7 cellular contexts compared by ENCODE assay signal in genomic region chr16:50547944-50548658, GRCh38. TPM values are rescaled to one million over a fixed set of nuclear protein-coding genes. Genes with fewer than 3 reads are reported as not detected.
DNase-seq lines count a peak whose midpoint lies in the region; ATAC-seq, FAIRE-seq and TF ChIP-seq lines count a peak whose summit lies in the region.

TSS of gene NKD1 (plus strand) at chr16:50548396. CDS start at chr16:50548554, 158 bp downstream.

- peaks cover 6% of the 10 kb centered on the region for H3K36me3 Mint-ChIP-seq in mesothelial cell of epicardium

- H3K27me3 ChIP-seq in H1 (replicated peaks in 1 of 4; ENCODE audit: control insufficient read depth in 3 of 4, extremely low read depth in 1 of 4, insufficient read depth in 3 of 4, low read length in 3 of 4) = peaks cover 12 to 36% (median 29%) of the 10 kb centered on the region in 4 experiments

- H3K36me3 ChIP-seq in H1 (ENCODE audit: control insufficient read depth in 2 of 4, insufficient read depth in 4 of 4, low read length in 3 of 4) = no peaks in the 10 kb centered on the region

- H4K8ac ChIP-seq in H1 (ENCODE audit: extremely low read depth, insufficient read depth, low read length) = peak within 1 kb of the TSS; percentile 32; the same call in 1 of the 2 replicates

- no peak within 1 kb of the TSS for H3K4ac ChIP-seq in H1 (replicated peaks; ENCODE audit: insufficient read length, low read depth, low read length)

- H3K27me3 Mint-ChIP-seq in mesothelial cell of epicardium (ENCODE audit: low read depth) = no peaks in the 10 kb centered on the region

- peak; percentile 52 for ATAC-seq in GM18520 (IDR thresholded peaks at IDR 0.05; ENCODE audit: unreplicated experiment)
- ATAC-seq in HG02938 (IDR thresholded peaks at IDR 0.05; ENCODE audit: unreplicated experiment) = peak; percentile 77

- no peak within 1 kb of the TSS for H2BK20ac ChIP-seq in H1 (ENCODE audit: low read length)

- no peak within 1 kb of the TSS for H4K5ac ChIP-seq in H1 (ENCODE audit: insufficient read length, low read depth, low read length)

- H4K20me1 ChIP-seq in H1 (replicated peaks in 1 of 2; ENCODE audit: control insufficient read depth in 1 of 2, insufficient read depth in 2 of 2, low read length in 2 of 2) = no peaks in the 10 kb centered on the region

- no peak within 1 kb of the TSS for H2BK120ac ChIP-seq in H1 (replicated peaks; ENCODE audit: low read depth, low read length)

- TF ChIP-seq POLR2A in H1 (IDR thresholded peaks at IDR 0.05; ENCODE audit: control extremely low read depth in 1 of 2, low read depth in 2 of 2, low read length in 2 of 2) = peak in 1 of 2 experiments; percentile 66; a peak in 1 of 3 replicates

- H2AFZ ChIP-seq in H1 (ENCODE audit: low read length) = no peak within 1 kb of the TSS

- CTCF ChIA-PET in H1 (lab: Charles Lee; ENCODE audit: partially characterized antibody) = interaction anchor here (1.1 to 1.7 kb wide), 2 partner anchors 46 to 75 kb away, joined by 3 to 9 read pairs; no protein-coding TSS in a partner anchor

- H3K4me2 ChIP-seq in H1 (ENCODE audit: insufficient read depth in 1 of 2, low read depth in 2 of 2, low read length in 2 of 2) = peak within 1 kb of the TSS; percentile 62 to 80

- no peak within 1 kb of the TSS for H3K14ac ChIP-seq in H1 (ENCODE audit: insufficient read length)

- POLR2A ChIA-PET in H1 (lab: Charles Lee; ENCODE audit: partially characterized antibody) = no interaction called here

- H2BK5ac ChIP-seq in H1 (ENCODE audit: low read depth, low read length) = no peak within 1 kb of the TSS

- no peak within 1 kb of the TSS for H3K18ac ChIP-seq in H1 (ENCODE audit: extremely low read depth, low read length)

- H3K4me3 Mint-ChIP-seq in mesothelial cell of epicardium = peak within 1 kb of the TSS; percentile 77

- H3K4me1 ChIP-seq in H1 (replicated peaks in 1 of 4; ENCODE audit: control insufficient read depth in 3 of 4, insufficient read depth in 4 of 4, low read length in 3 of 4) = peaks cover 0 to 2% (median 1%) of the 10 kb centered on the region in 4 experiments; a peak in 1 of 7 replicates

- no peak within 1 kb of the TSS for H2BK15ac ChIP-seq in H1 (ENCODE audit: low read length)

- peaks cover 52% of the 10 kb centered on the region for H3K4me1 Mint-ChIP-seq in mesothelial cell of epicardium

- H4K91ac ChIP-seq in H1 (replicated peaks; ENCODE audit: insufficient read length, low read length) = no peak within 1 kb of the TSS

- no peak for TF ChIP-seq RAD21 in H1 (IDR thresholded peaks at IDR 0.05 in 1 of 2, conservative IDR thresholded peaks at IDR 0.05 in 1 of 2; ENCODE audit: low read depth in 2 of 2, low read length in 2 of 2)

- no peaks in the 10 kb centered on the region for H3K9me3 ChIP-seq in H1 (ENCODE audit: insufficient read depth in 2 of 2, low read depth in 1 of 2, low read length in 1 of 2)

- no peaks in the 10 kb centered on the region for H3K79me1 ChIP-seq in H1 (ENCODE audit: low read depth, low read length)

- FAIRE-seq in H1 (lab: Jason Lieb, UNC) = no peak

- DNase-seq in NCI-H345 treated with DMSO at 0.1 percent for 48 hours (lab: John Stamatoyannopoulos, UW; ENCODE audit: unreplicated experiment) (peak; percentile 5), H1 (ENCODE audit: low read depth in 1 of 2, low spot score in 2 of 2) (peak in 1 of 2 experiments; percentile 83), mesothelial cell of epicardium (ENCODE audit: low spot score in 2 of 2, unreplicated experiment in 2 of 2) (peak; percentile 82 to 83)
- peak; percentile 15 to 63 for DNase-seq in activated CD8-positive, alpha-beta memory T cell treated with anti-CD3 and anti-CD28 coated beads for 1 hour (ENCODE audit: extremely low read depth in 1 of 2, low read depth in 1 of 2)
- peak; percentile 29 to 46 for DNase-seq in stimulated activated CD8-positive, alpha-beta memory T cell treated with anti-CD3 and anti-CD28 coated beads, Interleukin-15, amount 100 ng/mL, for 4 hours (ENCODE audit: low read depth in 2 of 2)

- H3K56ac ChIP-seq in H1 (replicated peaks; ENCODE audit: insufficient read length, low read depth, low read length) = no peak within 1 kb of the TSS

- H2AK5ac ChIP-seq in H1 (ENCODE audit: low read depth, low read length) = no peak within 1 kb of the TSS

- no peak for TF ChIP-seq EP300 in H1 (IDR thresholded peaks at IDR 0.05; ENCODE audit: borderline replicate concordance in 1 of 2, low read depth in 2 of 2, low read length in 2 of 2)

- H3K9me3 Mint-ChIP-seq in mesothelial cell of epicardium = no peaks in the 10 kb centered on the region

- H3K27ac ChIP-seq in H1 (ENCODE audit: low read depth, low read length) = no peak within 1 kb of the TSS

- peak within 1 kb of the TSS; percentile 84 for H3K27ac Mint-ChIP-seq in mesothelial cell of epicardium

- TF ChIP-seq CTCF in H1 (IDR thresholded peaks at IDR 0.05; ENCODE audit: control extremely low read depth in 1 of 3, insufficient read depth in 1 of 3, low read depth in 1 of 3, low read length in 3 of 3) (no peak), mesothelial cell of epicardium (IDR thresholded peaks at IDR 0.05; ENCODE audit: unreplicated experiment) (no peak)

- peaks cover 13% of the 10 kb centered on the region; the same call in 1 of the 2 replicates for H3K23me2 ChIP-seq in H1 (ENCODE audit: low read depth, low read length)

- WGBS in H1 (ENCODE audit: extremely low coverage in 1 of 2, insufficient coverage in 1 of 2, insufficient read length in 1 of 2, insufficient replicate concordance in 2 of 2, low coverage in 1 of 2, low lambda C conversion rate in 2 of 2, missing lambda C conversion rate in 1 of 2), 2 experiments = 1% methylated on average over 18 of the region's 91 CpGs; no CpG with 5 or more reads in 1 of the 2 experiments

- no peaks in the 10 kb centered on the region for H3K79me2 ChIP-seq in H1 (ENCODE audit: control insufficient read depth in 1 of 2, insufficient read depth in 2 of 2, low read length in 2 of 2)

- H3K23ac ChIP-seq in H1 (ENCODE audit: insufficient read length) = no peak within 1 kb of the TSS

- peak within 1 kb of the TSS; percentile 42 to 83 (median 58) for H3K4me3 ChIP-seq in H1 (ENCODE audit: extremely low read depth in 1 of 4, insufficient read depth in 2 of 4, low read depth in 3 of 4, low read length in 4 of 4)

- peak within 1 kb of the TSS in 1 of 4 experiments; percentile 58; a peak in 2 of 7 replicates for H3K9ac ChIP-seq in H1 (replicated peaks in 1 of 4; ENCODE audit: extremely low read depth in 1 of 4, low read depth in 3 of 4, low read length in 3 of 4)

- H2BK12ac ChIP-seq in H1 (ENCODE audit: low read depth, low read length) = no peak within 1 kb of the TSS

TF ChIP-seq in H1, 55 proteins besides CTCF, POLR2A, EP300 and RAD21:
- TF ChIP-seq TAF1 (IDR thresholded peaks at IDR 0.05; ENCODE audit: low read depth, low read length) (peak; percentile 85), SUZ12 (IDR thresholded peaks at IDR 0.05; ENCODE audit: low read length) (no peak), ATF2 (IDR thresholded peaks at IDR 0.05; ENCODE audit: low read length) (no peak), SRF (IDR thresholded peaks at IDR 0.05; ENCODE audit: low read depth, low read length) (no peak), TAF7 (optimal IDR thresholded peaks at IDR 0.05; ENCODE audit: borderline replicate concordance, low read depth, low read length) (peak; percentile 26), BRCA1 (IDR thresholded peaks at IDR 0.05; ENCODE audit: low read depth, low read length) (no peak), PHF8 (conservative IDR thresholded peaks at IDR 0.05; ENCODE audit: low read depth, low read length) (peak; percentile 84), SIN3A (conservative IDR thresholded peaks at IDR 0.05 in 1 of 2, IDR thresholded peaks at IDR 0.05 in 1 of 2; ENCODE audit: low read depth in 1 of 2, low read length in 2 of 2) (no peak), EGR1 (IDR thresholded peaks at IDR 0.05; ENCODE audit: borderline replicate concordance, low read depth, low read length) (no peak), RBBP5 (IDR thresholded peaks at IDR 0.05; ENCODE audit: borderline replicate concordance, low read depth, low read length) (peak; percentile 58; the same call in 1 of the 2 replicates), CHD1 (IDR thresholded peaks at IDR 0.05; ENCODE audit: low read depth, low read length) (no peak), POLR2AphosphoS5 (IDR thresholded peaks at IDR 0.05; ENCODE audit: low read depth, low read length) (no peak), EZH2 (IDR thresholded peaks at IDR 0.05; ENCODE audit: low read depth, low read length, severe bottlenecking) (no peak), KDM4A (IDR thresholded peaks at IDR 0.05; ENCODE audit: low read depth, low read length, severe bottlenecking) (peak; percentile 66), CEBPB (IDR thresholded peaks at IDR 0.05; ENCODE audit: low read depth, low read length) (no peak), RFX5 (IDR thresholded peaks at IDR 0.05; ENCODE audit: borderline replicate concordance, low read depth, low read length) (no peak), NANOG (IDR thresholded peaks at IDR 0.05; ENCODE audit: insufficient read depth, low read depth, low read length, poor library complexity, severe bottlenecking) (no peak), TBP (IDR thresholded peaks at IDR 0.05; ENCODE audit: low read depth, low read length) (peak; percentile 9; the same call in 1 of the 2 replicates), JUND (IDR thresholded peaks at IDR 0.05; ENCODE audit: low read length) (no peak)

RNA-seq across cellular contexts. Expression of gene NKD1, which starts in this region (rescaled TPM):
- total RNA-seq in H1 (2021; fragmentation: NEBNext Ultra II Directional; extraction: Animal tissue kit (Norgen Biotek cat#: 25700)) = 3.1 and 4.5 TPM in 2 replicates
- 0.64 and 0.70 TPM in 2 replicates for polyA plus RNA-seq in H1 (2011; rRNA removed)
- 0.69 TPM for polyA plus RNA-seq in H1 (2011; cell fraction: cytosol; rRNA removed)
- polyA plus RNA-seq in H1 (2011; cell fraction: nucleus; rRNA removed) = 1.6 TPM
- 1.0 to 1.8 TPM (median 1.3 TPM) in 4 replicates for polyA plus RNA-seq in H1 (2012, experiment 1 of 2)
- 0.35 TPM for polyA plus RNA-seq in H1 (2012, experiment 2 of 2)
- polyA plus RNA-seq in H1 (2013, experiment 1 of 2) = 0.69 TPM
- 0.81 TPM for polyA plus RNA-seq in H1 (2013, experiment 2 of 2)
- 0.88 and 2.9 TPM in 2 replicates for polyA minus RNA-seq in H1 (2011; rRNA and poly(A)+ RNA removed)
- 0.59 TPM for polyA minus RNA-seq in H1 (2011; cell fraction: cytosol; rRNA and poly(A)+ RNA removed)
- polyA minus RNA-seq in H1 (2011; cell fraction: nucleus; rRNA and poly(A)+ RNA removed) = 0.80 TPM
- 60.1 to 63.0 TPM (median 61.5 TPM) in 3 replicates for total RNA-seq in mesothelial cell of epicardium

Comparison
In these comparisons a context has a peak if more than half of its experiments do, and no peak if none do; other contexts are left out.
1. RNA of gene NKD1 (total RNA-seq): 60.1 to 63.0 TPM in mesothelial cell of epicardium; 3.1 to 4.5 TPM in H1; every median in the first group is over 10 times any median in the second.